In the genomic region with DNA sequence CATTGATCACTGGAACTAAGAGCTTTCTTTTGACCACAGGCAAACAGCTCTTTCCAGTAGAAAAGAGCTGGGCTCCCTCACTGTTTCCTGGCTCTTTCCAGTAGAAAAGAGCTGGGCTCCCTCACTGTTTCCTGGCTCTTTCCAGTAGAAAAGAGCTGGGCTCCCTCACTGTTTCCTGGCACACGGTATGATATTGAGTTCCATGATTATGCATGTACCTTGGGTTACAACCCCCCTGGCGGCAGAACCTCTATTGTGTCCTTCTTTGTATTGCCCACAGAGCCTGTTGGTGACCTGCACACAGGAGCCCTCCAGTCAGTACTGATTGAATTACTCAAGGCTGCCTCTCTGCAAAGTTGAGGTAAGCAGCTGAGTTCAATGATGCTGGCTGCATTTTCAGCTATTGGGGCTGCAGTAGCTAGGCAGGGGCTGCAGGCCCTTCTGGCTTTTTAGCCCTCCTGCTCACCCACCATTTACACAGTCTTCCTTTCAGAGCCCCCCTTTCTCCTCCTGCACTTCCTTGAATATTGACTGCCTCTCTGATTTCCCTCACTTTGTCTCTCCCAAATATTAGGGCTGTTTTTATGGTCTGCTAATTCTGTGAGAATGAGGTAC, we compare ENCODE assay signal across 1 cellular context.
TF ChIP-seq lines count a peak whose summit lies in the region.

No MANE protein-coding gene starts in this region.

TF ChIP-seq in K562, 482 proteins besides CTCF, POLR2A, EP300 and RAD21:
- TF ChIP-seq NFYB (IDR thresholded peaks at IDR 0.05; ENCODE audit: extremely low read depth, insufficient read length) = no peak
- TF ChIP-seq L3MBTL2 (IDR thresholded peaks at IDR 0.05) = no peak
- TF ChIP-seq STAT5B (CRISPR knock-in tag; IDR thresholded peaks at IDR 0.05) = no peak
- no peak for TF ChIP-seq PHB2 (IDR thresholded peaks at IDR 0.05; ENCODE audit: low read depth)
- no peak for TF ChIP-seq ZZZ3 (IDR thresholded peaks at IDR 0.05)
- TF ChIP-seq, protein P1, sequence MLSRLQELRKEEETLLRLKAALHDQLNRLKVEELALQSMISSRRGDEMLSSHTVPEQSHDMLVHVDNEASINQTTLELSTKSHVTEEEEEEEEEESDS (CRISPR knock-in tag; IDR thresholded peaks at IDR 0.05) = no peak
TF ChIP-seq in K562: peak in this region for 0.
